2 cellular contexts compared by ENCODE assay signal in genomic region chr17:42627032-42627764, GRCh38.
TF ChIP-seq lines count a peak whose summit lies in the region.

No MANE protein-coding gene starts in this region.

TF ChIP-seq in HEK293, 187 proteins besides CTCF, POLR2A, EP300 and RAD21:
- peak; percentile 90 for TF ChIP-seq PRDM1 (tag by site-specific recombination; IDR thresholded peaks at IDR 0.05)
- TF ChIP-seq ZNF596 (tag by site-specific recombination; IDR thresholded peaks at IDR 0.05), result peak; percentile 96
- peak; percentile 51; the same call in 1 of the 2 replicates for TF ChIP-seq ZNF366 (tag by site-specific recombination; conservative IDR thresholded peaks at IDR 0.05)

TF ChIP-seq in K562, 482 proteins besides CTCF, POLR2A, EP300 and RAD21:
- TF ChIP-seq ARHGAP35 (IDR thresholded peaks at IDR 0.05; ENCODE audit: partially characterized antibody) (peak; percentile 15), PKNOX1 (IDR thresholded peaks at IDR 0.05) (peak; percentile 36; the same call in 1 of the 2 replicates), ZNF512 (tag; IDR thresholded peaks at IDR 0.05) (peak; percentile 60), MLLT1 (IDR thresholded peaks at IDR 0.05) (0 out of 4 replicates have a peak, but pooled peaks of 1 of the 2 experiments have one; percentile 16), ZNF407 (IDR thresholded peaks at IDR 0.05; ENCODE audit: low read depth) (peak; percentile 18; the same call in 1 of the 2 replicates), PHF21A (IDR thresholded peaks at IDR 0.05; ENCODE audit: borderline replicate concordance, low read depth) (0 out of 2 replicates have a peak, but pooled peaks have one; percentile 20), SMARCA5 (IDR thresholded peaks at IDR 0.05) (peak; percentile 35; the same call in 1 of the 2 replicates), HLTF (IDR thresholded peaks at IDR 0.05) (peak; percentile 44; the same call in 1 of the 2 replicates), PHB2 (IDR thresholded peaks at IDR 0.05; ENCODE audit: low read depth) (peak; percentile 35; the same call in 1 of the 2 replicates), HDAC1 (IDR thresholded peaks at IDR 0.05) (0 out of 4 replicates have a peak, but pooled peaks of 1 of the 2 experiments have one; percentile 35), EHMT2 (IDR thresholded peaks at IDR 0.05) (peak; percentile 26; the same call in 1 of the 2 replicates), NCOA4 (IDR thresholded peaks at IDR 0.05; ENCODE audit: partially characterized antibody) (peak; percentile 18)
